Comparison of ENCODE assay signal across 11 cellular contexts in the genomic region with DNA sequence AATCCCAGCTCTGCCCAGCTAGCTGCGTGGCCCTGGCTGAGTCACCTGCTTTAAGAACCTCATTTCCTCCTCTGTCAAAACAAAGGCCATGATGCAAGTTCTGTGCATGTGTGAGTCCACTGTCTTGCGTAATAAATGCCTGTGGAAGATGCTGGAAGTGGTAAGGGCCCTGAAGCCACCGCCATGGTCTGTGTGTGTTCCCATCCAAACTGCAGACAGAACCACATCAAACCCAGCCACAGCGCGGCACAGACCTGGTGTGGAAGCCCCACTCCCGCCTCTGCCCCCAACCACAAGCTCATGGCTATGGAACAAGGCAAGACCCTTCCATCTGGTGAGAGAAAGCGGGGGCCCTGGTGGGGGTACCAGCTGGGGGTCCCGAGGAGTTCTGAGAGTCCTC. TPM values are rescaled to one million over a fixed set of nuclear protein-coding genes. Genes with fewer than 3 reads are reported as not detected.
DNase-seq lines count a peak whose midpoint lies in the region; ATAC-seq and TF ChIP-seq lines count a peak whose summit lies in the region.
"Had no signal": no experiment of that assay in that cellular context is flagged by ENCODE, and none has a peak within 500 bp of the region (broad histone marks: within the 10 kb centered on the region; RNA-seq: fewer than 3 reads in every experiment).

No MANE protein-coding gene starts in this region.

- H3K56ac ChIP-seq in mesendoderm (ENCODE audit: low read length): no peak overlapping the region

- H3K18ac ChIP-seq in mesendoderm (ENCODE audit: low read length): no peak overlapping the region

- H3K27me3 Mint-ChIP-seq in Caco-2 (ENCODE audit: insufficient read depth, unreplicated experiment): peaks cover 12% of the 10 kb centered on the region

- no peak overlapping the region for H2BK5ac ChIP-seq in mesendoderm (ENCODE audit: low read length)

- no peak overlapping the region for H3K9ac ChIP-seq in mesendoderm (ENCODE audit: low read length)

- peak in 1 of 2 experiments; percentile 36 for DNase-seq in Caco-2
- peak; percentile 41 for DNase-seq in LoVo (ENCODE audit: low spot score)
- DNase-seq in astrocyte of the hippocampus (ENCODE audit: low read depth, low spot score): peak; percentile 61
- DNase-seq in mesendoderm: peak; percentile 36
- no peak for DNase-seq in nucleus accumbens (lab: John Stamatoyannopoulos, UW)
- no peak for DNase-seq in GDM1 (lab: John Stamatoyannopoulos, UW)
- DNase-seq: NCI-H1105 treated with DMSO at 0.1 percent for 48 hours, T1000 had no signal

- no peak overlapping the region for H3K4me2 ChIP-seq in mesendoderm (ENCODE audit: low read length)

- intact Hi-C loops in Caco-2 (cut with micrococcal nuclease; ENCODE audit: unreplicated experiment): no loop called here

- H3K36me3 ChIP-seq in Caco-2 (ENCODE audit: control insufficient read depth, insufficient read depth, low read length) (no peaks in the 10 kb centered on the region), mesendoderm (ENCODE audit: control insufficient read depth, insufficient read depth, low read length) (no peaks in the 10 kb centered on the region)
- H3K36me3 ChIP-seq: HAP-1 had no signal

- CTCF ChIA-PET in Caco-2 (lab: Charles Lee): interaction anchor here (0.5 kb wide), 1 partner anchor 224 kb away, joined by 4 read pairs; no protein-coding TSS in a partner anchor

- no peak for TF ChIP-seq CTCF in Caco-2 (IDR thresholded peaks at IDR 0.05; ENCODE audit: insufficient read depth in 1 of 2, low read depth in 1 of 2, low read length in 1 of 2, severe bottlenecking in 1 of 2, unreplicated experiment in 1 of 2)

- H3K4me3 ChIP-seq in Caco-2 (ENCODE audit: low read depth, low read length): no peak overlapping the region
- no peak overlapping the region for H3K4me3 ChIP-seq in mesendoderm (ENCODE audit: low read length)
- H3K4me3 ChIP-seq: HAP-1 had no signal

- H4K5ac ChIP-seq in mesendoderm (ENCODE audit: low read length): no peak overlapping the region

- no peaks in the 10 kb centered on the region for H3K36me3 Mint-ChIP-seq in Caco-2 (ENCODE audit: insufficient read depth, unreplicated experiment)

- no peak overlapping the region for H3K23ac ChIP-seq in mesendoderm (ENCODE audit: low read length)

- no peak overlapping the region for H3K4ac ChIP-seq in mesendoderm (ENCODE audit: low read depth, low read length)

- no peak overlapping the region for H3K4me3 Mint-ChIP-seq in Caco-2 (ENCODE audit: unreplicated experiment)

- no TSS peak for BruUV-seq in Caco-2 (replicated peaks; lab: Mats Ljungman, UMichigan)

- no peak overlapping the region for H3K27ac ChIP-seq in mesendoderm (ENCODE audit: low read depth, low read length)

- no peaks in the 10 kb centered on the region for H3K79me2 ChIP-seq in mesendoderm (ENCODE audit: control insufficient read depth, insufficient read depth, low read length)

- 0 out of 2 replicates have a peak, but pooled peaks cover 4% of the 10 kb centered on the region for H3K9me3 ChIP-seq in Caco-2
- H3K9me3 ChIP-seq: HAP-1 had no signal

- H4K8ac ChIP-seq in mesendoderm (ENCODE audit: low read depth, low read length): no peak overlapping the region

- H2AK5ac ChIP-seq in mesendoderm (ENCODE audit: low read length): no peak overlapping the region

- H3K79me1 ChIP-seq in mesendoderm (ENCODE audit: low read length): no peaks in the 10 kb centered on the region

- H3K4me1 Mint-ChIP-seq in Caco-2 (ENCODE audit: low read depth, unreplicated experiment): no peaks in the 10 kb centered on the region

- no peaks in the 10 kb centered on the region for H3K9me3 Mint-ChIP-seq in Caco-2 (ENCODE audit: unreplicated experiment)

- H3K27me3 ChIP-seq in Caco-2 (replicated peaks; ENCODE audit: control insufficient read depth, insufficient read depth, low read length): no peaks in the 10 kb centered on the region
- no peaks in the 10 kb centered on the region for H3K27me3 ChIP-seq in mesendoderm (ENCODE audit: insufficient read depth, low read length, poor library complexity)

- peak overlapping the region; percentile 9 for H3K27ac Mint-ChIP-seq in Caco-2 (ENCODE audit: unreplicated experiment)

- POLR2A ChIA-PET in Caco-2 (lab: Charles Lee): no interaction called here

- ATAC-seq in HG03139 (IDR thresholded peaks at IDR 0.05; ENCODE audit: unreplicated experiment): no peak
- no peak for ATAC-seq in HG03196 (IDR thresholded peaks at IDR 0.05; ENCODE audit: unreplicated experiment)

- H2BK15ac ChIP-seq in mesendoderm (replicated peaks; ENCODE audit: low read depth): no peak overlapping the region

- H2BK120ac ChIP-seq in mesendoderm (ENCODE audit: low read depth, low read length): no peak overlapping the region

- H3K4me1 ChIP-seq in Caco-2: no peaks in the 10 kb centered on the region
- H3K4me1 ChIP-seq in mesendoderm (ENCODE audit: control insufficient read depth, low read depth, low read length): no peaks in the 10 kb centered on the region

- WGBS in mesendoderm (ENCODE audit: extremely low coverage, insufficient coverage, low lambda C conversion rate): no CpG with 5 or more reads among the region's 8 CpGs

RNA-seq across cellular contexts. Expression of a gene that starts 26.0 kb away (rescaled TPM):
- total RNA-seq in Caco-2 (2022): 0.68 and 0.79 TPM in 2 replicates
- polyA plus RNA-seq in mesendoderm (2013, experiment 1 of 2): 0.53 TPM
- polyA plus RNA-seq in mesendoderm (2013, experiment 2 of 2): 0.76 TPM

RNA-seq across cellular contexts. Expression of a gene that starts 41.0 kb away (rescaled TPM):
- 18.6 and 21.8 TPM in 2 replicates for total RNA-seq in Caco-2 (2022)
- polyA plus RNA-seq in mesendoderm (2013, experiment 1 of 2): 0.25 TPM
- 0.18 TPM for polyA plus RNA-seq in mesendoderm (2013, experiment 2 of 2)

RNA-seq across cellular contexts. Expression of a gene that starts 48.5 kb away (rescaled TPM):
- total RNA-seq in Caco-2 (2022): 0.79 and 2.1 TPM in 2 replicates
- not detected for polyA plus RNA-seq in mesendoderm (2013, experiment 1 of 2)
- 0.11 TPM for polyA plus RNA-seq in mesendoderm (2013, experiment 2 of 2)

Comparison
In these comparisons a context has a peak if more than half of its experiments do, and no peak if none do; other contexts are left out.
1. DNase-seq: peak in LoVo (single experiment), astrocyte of the hippocampus (single experiment) and mesendoderm (single experiment); none in nucleus accumbens (0 of 56) and GDM1 (single experiment).